In the genomic region with DNA sequence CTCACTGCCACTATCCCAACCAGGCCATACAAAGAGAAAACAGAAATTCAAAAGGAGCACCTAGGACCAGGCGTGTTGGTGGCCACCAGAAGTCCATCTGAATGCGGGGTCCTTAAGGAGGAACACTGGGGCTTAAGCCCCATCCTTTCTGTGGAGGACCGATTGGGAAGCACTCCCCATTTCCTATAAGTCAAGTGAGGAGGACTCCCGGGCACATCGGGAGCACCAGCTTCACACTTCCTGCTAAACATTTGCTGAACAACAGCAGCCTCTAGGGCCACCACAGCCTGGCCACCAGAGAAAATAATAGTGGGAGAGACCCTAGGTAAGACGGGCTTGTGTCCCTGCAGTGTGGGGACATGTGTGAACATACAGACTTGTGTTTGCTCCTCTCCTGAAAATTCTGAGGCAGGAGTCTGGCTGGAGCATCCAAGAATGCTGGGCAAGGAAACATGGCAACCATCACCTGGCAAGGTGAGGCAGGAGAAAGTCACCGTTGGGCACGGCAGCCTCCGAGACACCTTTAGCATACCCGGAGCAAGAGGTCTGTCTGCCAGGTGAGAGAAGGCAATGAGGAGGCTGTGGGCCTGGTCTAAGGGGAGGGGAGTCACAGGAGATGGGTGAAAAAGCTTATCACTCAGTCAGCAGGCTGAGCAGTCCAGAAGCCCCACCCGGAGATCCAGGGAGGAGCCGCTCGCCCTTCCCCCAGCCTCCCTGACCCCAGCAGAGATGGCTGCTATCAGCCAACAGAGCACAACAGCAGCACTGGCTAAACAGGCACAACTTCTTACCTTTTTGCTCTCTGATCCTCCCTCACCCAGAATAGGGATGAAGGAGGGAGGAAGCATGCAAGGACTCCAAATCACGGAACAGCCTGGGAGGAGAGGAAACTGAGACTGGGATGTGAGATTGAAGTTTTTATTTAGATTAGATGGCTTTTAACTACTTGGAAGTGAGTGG, we compare ENCODE assay signal across 1 cellular context.
TF ChIP-seq lines count a peak whose summit lies in the region.

No MANE protein-coding gene starts in this region.

TF ChIP-seq in K562, 482 proteins besides CTCF, POLR2A, EP300 and RAD21 (continues in another document):
- TF ChIP-seq RBM17 (IDR thresholded peaks at IDR 0.05; ENCODE audit: borderline replicate concordance, low read depth, low read length) = no peak
- no peak for TF ChIP-seq BRD9 (IDR thresholded peaks at IDR 0.05; ENCODE audit: low read depth, partially characterized antibody)
- TF ChIP-seq ZHX1 (conservative IDR thresholded peaks at IDR 0.05; ENCODE audit: low read length) = no peak
- TF ChIP-seq POLR2H (tag; IDR thresholded peaks at IDR 0.05; ENCODE audit: low read depth) = no peak
- TF ChIP-seq, protein P1, sequence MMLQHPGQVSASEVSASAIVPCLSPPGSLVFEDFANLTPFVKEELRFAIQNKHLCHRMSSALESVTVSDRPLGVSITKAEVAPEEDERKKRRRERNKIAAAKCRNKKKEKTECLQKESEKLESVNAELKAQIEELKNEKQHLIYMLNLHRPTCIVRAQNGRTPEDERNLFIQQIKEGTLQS (IDR thresholded peaks at IDR 0.05) = no peak
- TF ChIP-seq, protein P1 (CRISPR knock-in tag; conservative IDR thresholded peaks at IDR 0.05) = 0 out of 2 replicates have a peak, but pooled peaks have one; percentile 52
- TF ChIP-seq TSC22D4 (tag; IDR thresholded peaks at IDR 0.05) = no peak
- no peak for TF ChIP-seq MCM7 (IDR thresholded peaks at IDR 0.05)
- TF ChIP-seq ZSCAN32 (CRISPR knock-in tag; IDR thresholded peaks at IDR 0.05) = no peak
- TF ChIP-seq ZNF57 (CRISPR knock-in tag; IDR thresholded peaks at IDR 0.05) = no peak
- TF ChIP-seq MCM2 (IDR thresholded peaks at IDR 0.05; ENCODE audit: low read depth) = no peak
- no peak for TF ChIP-seq STAT6 (CRISPR knock-in tag; IDR thresholded peaks at IDR 0.05)
- TF ChIP-seq, protein P2, sequence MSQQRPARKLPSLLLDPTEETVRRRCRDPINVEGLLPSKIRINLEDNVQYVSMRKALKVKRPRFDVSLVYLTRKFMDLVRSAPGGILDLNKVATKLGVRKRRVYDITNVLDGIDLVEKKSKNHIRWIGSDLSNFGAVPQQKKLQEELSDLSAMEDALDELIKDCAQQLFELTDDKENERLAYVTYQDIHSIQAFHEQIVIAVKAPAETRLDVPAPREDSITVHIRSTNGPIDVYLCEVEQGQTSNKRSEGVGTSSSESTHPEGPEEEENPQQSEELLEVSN (IDR thresholded peaks at IDR 0.05; ENCODE audit: borderline replicate concordance in 1 of 2, extremely low read depth in 1 of 2, insufficient read depth in 1 of 2, insufficient read length in 1 of 2, low read depth in 1 of 2, low read length in 1 of 2, poor library complexity in 1 of 2, severe bottlenecking in 1 of 2) = no peak
- peak in 1 of 2 experiments; percentile 34; a peak in 1 of 4 replicates for TF ChIP-seq NRF1 (conservative IDR thresholded peaks at IDR 0.05 in 1 of 2, IDR thresholded peaks at IDR 0.05 in 1 of 2)
- peak; percentile 91 for TF ChIP-seq ZNF263 (CRISPR knock-in tag; IDR thresholded peaks at IDR 0.05; ENCODE audit: borderline replicate concordance)
- 0 out of 2 replicates have a peak, but pooled peaks have one; percentile 22 for TF ChIP-seq RBFOX2 (IDR thresholded peaks at IDR 0.05; ENCODE audit: low read depth, low read length)
- no peak for TF ChIP-seq SAFB (IDR thresholded peaks at IDR 0.05; ENCODE audit: borderline replicate concordance, low read depth, low read length)
- TF ChIP-seq SRF (CRISPR knock-in tag; IDR thresholded peaks at IDR 0.05) = peak in 1 of 2 experiments; percentile 51; a peak in 1 of 4 replicates
- TF ChIP-seq TCF3 (CRISPR knock-in tag; IDR thresholded peaks at IDR 0.05) = peak; percentile 75
- 0 out of 3 replicates have a peak, but pooled peaks of 1 of the 2 experiments have one; percentile 18 for TF ChIP-seq CBX3 (IDR thresholded peaks at IDR 0.05; ENCODE audit: borderline replicate concordance in 1 of 2, low read length in 2 of 2)
- TF ChIP-seq SIN3A (IDR thresholded peaks at IDR 0.05; ENCODE audit: borderline replicate concordance in 2 of 2, control insufficient read depth in 1 of 2, low read depth in 2 of 2, low read length in 2 of 2) = no peak
- no peak for TF ChIP-seq GABPA (tag; conservative IDR thresholded peaks at IDR 0.05; ENCODE audit: low read depth)
- TF ChIP-seq TEAD4 (IDR thresholded peaks at IDR 0.05; ENCODE audit: low read length) = peak; percentile 50
- no peak for TF ChIP-seq TEAD4 (CRISPR knock-in tag; IDR thresholded peaks at IDR 0.05; ENCODE audit: borderline replicate concordance)
- TF ChIP-seq, protein P3, sequence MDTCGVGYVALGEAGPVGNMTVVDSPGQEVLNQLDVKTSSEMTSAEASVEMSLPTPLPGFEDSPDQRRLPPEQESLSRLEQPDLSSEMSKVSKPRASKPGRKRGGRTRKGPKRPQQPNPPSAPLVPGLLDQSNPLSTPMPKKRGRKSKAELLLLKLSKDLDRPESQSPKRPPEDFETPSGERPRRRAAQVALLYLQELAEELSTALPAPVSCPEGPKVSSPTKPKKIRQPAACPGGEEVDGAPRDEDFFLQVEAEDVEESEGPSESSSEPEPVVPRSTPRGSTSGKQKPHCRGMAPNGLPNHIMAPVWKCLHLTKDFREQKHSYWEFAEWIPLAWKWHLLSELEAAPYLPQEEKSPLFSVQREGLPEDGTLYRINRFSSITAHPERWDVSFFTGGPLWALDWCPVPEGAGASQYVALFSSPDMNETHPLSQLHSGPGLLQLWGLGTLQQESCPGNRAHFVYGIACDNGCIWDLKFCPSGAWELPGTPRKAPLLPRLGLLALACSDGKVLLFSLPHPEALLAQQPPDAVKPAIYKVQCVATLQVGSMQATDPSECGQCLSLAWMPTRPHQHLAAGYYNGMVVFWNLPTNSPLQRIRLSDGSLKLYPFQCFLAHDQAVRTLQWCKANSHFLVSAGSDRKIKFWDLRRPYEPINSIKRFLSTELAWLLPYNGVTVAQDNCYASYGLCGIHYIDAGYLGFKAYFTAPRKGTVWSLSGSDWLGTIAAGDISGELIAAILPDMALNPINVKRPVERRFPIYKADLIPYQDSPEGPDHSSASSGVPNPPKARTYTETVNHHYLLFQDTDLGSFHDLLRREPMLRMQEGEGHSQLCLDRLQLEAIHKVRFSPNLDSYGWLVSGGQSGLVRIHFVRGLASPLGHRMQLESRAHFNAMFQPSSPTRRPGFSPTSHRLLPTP (IDR thresholded peaks at IDR 0.05; ENCODE audit: borderline replicate concordance, extremely low read depth, insufficient read length) = no peak
- TF ChIP-seq, protein P4, sequence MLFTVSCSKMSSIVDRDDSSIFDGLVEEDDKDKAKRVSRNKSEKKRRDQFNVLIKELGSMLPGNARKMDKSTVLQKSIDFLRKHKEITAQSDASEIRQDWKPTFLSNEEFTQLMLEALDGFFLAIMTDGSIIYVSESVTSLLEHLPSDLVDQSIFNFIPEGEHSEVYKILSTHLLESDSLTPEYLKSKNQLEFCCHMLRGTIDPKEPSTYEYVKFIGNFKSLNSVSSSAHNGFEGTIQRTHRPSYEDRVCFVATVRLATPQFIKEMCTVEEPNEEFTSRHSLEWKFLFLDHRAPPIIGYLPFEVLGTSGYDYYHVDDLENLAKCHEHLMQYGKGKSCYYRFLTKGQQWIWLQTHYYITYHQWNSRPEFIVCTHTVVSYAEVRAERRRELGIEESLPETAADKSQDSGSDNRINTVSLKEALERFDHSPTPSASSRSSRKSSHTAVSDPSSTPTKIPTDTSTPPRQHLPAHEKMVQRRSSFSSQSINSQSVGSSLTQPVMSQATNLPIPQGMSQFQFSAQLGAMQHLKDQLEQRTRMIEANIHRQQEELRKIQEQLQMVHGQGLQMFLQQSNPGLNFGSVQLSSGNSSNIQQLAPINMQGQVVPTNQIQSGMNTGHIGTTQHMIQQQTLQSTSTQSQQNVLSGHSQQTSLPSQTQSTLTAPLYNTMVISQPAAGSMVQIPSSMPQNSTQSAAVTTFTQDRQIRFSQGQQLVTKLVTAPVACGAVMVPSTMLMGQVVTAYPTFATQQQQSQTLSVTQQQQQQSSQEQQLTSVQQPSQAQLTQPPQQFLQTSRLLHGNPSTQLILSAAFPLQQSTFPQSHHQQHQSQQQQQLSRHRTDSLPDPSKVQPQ (CRISPR knock-in tag; IDR thresholded peaks at IDR 0.05; ENCODE audit: borderline replicate concordance) = no peak
- TF ChIP-seq NELFE (IDR thresholded peaks at IDR 0.05; ENCODE audit: insufficient read depth, insufficient read length) = no peak
- TF ChIP-seq HNRNPUL1 (IDR thresholded peaks at IDR 0.05; ENCODE audit: low read length) = no peak
- TF ChIP-seq TRIM24 (IDR thresholded peaks at IDR 0.05) = peak; percentile 36 to 41; a peak in 1 of 4 replicates
- TF ChIP-seq MLX (CRISPR knock-in tag; conservative IDR thresholded peaks at IDR 0.05) = no peak
- no peak for TF ChIP-seq ZNF133 (CRISPR knock-in tag; IDR thresholded peaks at IDR 0.05)
- TF ChIP-seq KAT2B (IDR thresholded peaks at IDR 0.05; ENCODE audit: low read depth, low read length) = no peak
- peak in 2 of 3 experiments; percentile 52 to 84 for TF ChIP-seq YY1 (IDR thresholded peaks at IDR 0.05; ENCODE audit: borderline replicate concordance in 1 of 3, control insufficient read depth in 1 of 3, extremely low read depth in 1 of 3, insufficient read depth in 3 of 3, insufficient read length in 1 of 3, insufficient replicate concordance in 2 of 3, low read depth in 1 of 3, low read length in 2 of 3)
- no peak for TF ChIP-seq EWSR1 (IDR thresholded peaks at IDR 0.05; ENCODE audit: borderline replicate concordance, low read depth, partially characterized antibody)
- TF ChIP-seq TCF7 (IDR thresholded peaks at IDR 0.05; ENCODE audit: borderline replicate concordance) = no peak
- TF ChIP-seq PCBP2 (IDR thresholded peaks at IDR 0.05; ENCODE audit: low read depth, low read length, poor library complexity, severe bottlenecking) = no peak
- no peak for TF ChIP-seq ZNF124 (CRISPR knock-in tag; IDR thresholded peaks at IDR 0.05)
